1 cellular context compared by ENCODE assay signal in the genomic region with DNA sequence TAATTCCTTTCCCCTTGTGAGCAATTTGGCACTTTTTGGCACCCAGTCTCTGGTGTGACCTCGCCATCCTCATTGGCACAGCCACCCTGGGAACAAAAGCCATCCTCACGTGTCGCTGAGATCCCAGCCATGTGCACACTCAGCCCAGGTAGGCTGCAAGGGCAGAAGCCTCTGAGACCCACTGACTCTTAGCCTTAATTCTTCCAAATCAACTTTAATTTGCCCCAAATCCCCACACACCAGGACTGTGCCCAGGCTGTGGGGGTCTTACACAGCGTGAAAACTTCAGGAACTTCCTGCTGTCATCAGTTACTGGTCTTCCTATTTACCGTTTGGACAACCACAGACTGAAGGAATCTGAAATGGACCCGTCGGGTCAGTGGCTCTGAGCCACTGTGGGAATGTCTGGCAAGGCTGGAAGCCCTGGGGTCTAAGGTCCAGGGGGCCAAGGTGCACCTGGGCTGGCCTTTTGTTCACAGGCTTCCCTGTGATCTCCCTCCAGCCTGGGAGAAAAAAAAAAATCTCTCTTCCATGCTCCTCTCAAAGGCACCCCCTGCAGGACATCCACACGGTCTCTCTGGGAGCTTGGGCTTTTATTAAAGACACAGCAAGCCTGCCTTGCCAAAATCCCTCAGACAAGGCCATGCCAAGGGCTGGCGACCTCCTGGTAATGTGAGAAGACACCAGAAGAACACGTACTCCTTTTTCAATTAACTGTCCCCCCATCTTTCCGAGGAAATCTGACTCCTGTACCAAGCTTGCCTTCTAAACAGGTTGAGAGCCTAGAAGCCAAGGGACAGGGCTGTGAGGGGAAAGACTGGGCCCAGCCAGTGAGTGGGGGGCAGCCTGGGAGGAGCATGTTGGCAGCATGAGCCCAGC.
TF ChIP-seq lines count a peak whose summit lies in the region.

No MANE protein-coding gene starts in this region.

TF ChIP-seq in HepG2, 621 proteins besides CTCF, POLR2A, EP300 and RAD21 (continued from another document and continues in another):
- peak; percentile 78 for TF ChIP-seq PITX1 (CRISPR knock-in tag; IDR thresholded peaks at IDR 0.05)
- peak; percentile 73; the same call in 1 of the 2 replicates for TF ChIP-seq SOX13 (IDR thresholded peaks at IDR 0.05)
- TF ChIP-seq SOX13 (CRISPR knock-in tag; conservative IDR thresholded peaks at IDR 0.05 in 1 of 2, IDR thresholded peaks at IDR 0.05 in 1 of 2), result peak in 1 of 2 experiments; percentile 92; a peak in 2 of 4 replicates
- TF ChIP-seq, protein P1, sequence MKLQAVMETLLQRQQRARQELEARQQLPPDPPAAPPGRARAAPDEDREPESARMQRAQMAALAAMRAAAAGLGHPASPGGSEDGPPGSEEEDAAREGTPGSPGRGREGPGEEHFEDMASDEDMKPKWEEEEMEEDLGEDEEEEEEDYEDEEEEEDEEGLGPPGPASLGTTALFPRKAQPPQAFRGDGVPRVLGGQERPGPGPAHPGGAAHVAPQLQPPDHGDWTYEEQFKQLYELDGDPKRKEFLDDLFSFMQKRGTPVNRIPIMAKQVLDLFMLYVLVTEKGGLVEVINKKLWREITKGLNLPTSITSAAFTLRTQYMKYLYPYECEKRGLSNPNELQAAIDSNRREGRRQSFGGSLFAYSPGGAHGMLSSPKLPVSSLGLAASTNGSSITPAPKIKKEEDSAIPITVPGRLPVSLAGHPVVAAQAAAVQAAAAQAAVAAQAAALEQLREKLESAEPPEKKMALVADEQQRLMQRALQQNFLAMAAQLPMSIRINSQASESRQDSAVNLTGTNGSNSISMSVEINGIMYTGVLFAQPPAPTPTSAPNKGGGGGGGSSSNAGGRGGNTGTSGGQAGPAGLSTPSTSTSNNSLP (IDR thresholded peaks at IDR 0.05; ENCODE audit: low read depth, low read length), result peak; percentile 63; the same call in 1 of the 2 replicates
- peak; percentile 37; the same call in 1 of the 2 replicates for TF ChIP-seq MAZ (IDR thresholded peaks at IDR 0.05; ENCODE audit: borderline replicate concordance, low read depth, low read length)
- no peak for TF ChIP-seq MAZ (CRISPR knock-in tag; IDR thresholded peaks at IDR 0.05; ENCODE audit: low read depth)
- no peak for TF ChIP-seq ZFP82 (CRISPR knock-in tag; IDR thresholded peaks at IDR 0.05; ENCODE audit: borderline replicate concordance)
- no peak for TF ChIP-seq MZF1 (CRISPR knock-in tag; IDR thresholded peaks at IDR 0.05; ENCODE audit: borderline replicate concordance)
- TF ChIP-seq, protein P2, sequence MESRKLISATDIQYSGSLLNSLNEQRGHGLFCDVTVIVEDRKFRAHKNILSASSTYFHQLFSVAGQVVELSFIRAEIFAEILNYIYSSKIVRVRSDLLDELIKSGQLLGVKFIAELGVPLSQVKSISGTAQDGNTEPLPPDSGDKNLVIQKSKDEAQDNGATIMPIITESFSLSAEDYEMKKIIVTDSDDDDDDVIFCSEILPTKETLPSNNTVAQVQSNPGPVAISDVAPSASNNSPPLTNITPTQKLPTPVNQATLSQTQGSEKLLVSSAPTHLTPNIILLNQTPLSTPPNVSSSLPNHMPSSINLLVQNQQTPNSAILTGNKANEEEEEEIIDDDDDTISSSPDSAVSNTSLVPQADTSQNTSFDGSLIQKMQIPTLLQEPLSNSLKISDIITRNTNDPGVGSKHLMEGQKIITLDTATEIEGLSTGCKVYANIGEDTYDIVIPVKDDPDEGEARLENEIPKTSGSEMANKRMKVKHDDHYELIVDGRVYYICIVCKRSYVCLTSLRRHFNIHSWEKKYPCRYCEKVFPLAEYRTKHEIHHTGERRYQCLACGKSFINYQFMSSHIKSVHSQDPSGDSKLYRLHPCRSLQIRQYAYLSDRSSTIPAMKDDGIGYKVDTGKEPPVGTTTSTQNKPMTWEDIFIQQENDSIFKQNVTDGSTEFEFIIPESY (CRISPR knock-in tag; IDR thresholded peaks at IDR 0.05), result peak; percentile 28; the same call in 1 of the 2 replicates
- TF ChIP-seq ZNF441 (CRISPR knock-in tag; IDR thresholded peaks at IDR 0.05; ENCODE audit: borderline replicate concordance), result no peak
- no peak for TF ChIP-seq ZNF20 (CRISPR knock-in tag; IDR thresholded peaks at IDR 0.05)
- no peak for TF ChIP-seq ZNF766 (CRISPR knock-in tag; IDR thresholded peaks at IDR 0.05; ENCODE audit: borderline replicate concordance)
- TF ChIP-seq, protein P3, sequence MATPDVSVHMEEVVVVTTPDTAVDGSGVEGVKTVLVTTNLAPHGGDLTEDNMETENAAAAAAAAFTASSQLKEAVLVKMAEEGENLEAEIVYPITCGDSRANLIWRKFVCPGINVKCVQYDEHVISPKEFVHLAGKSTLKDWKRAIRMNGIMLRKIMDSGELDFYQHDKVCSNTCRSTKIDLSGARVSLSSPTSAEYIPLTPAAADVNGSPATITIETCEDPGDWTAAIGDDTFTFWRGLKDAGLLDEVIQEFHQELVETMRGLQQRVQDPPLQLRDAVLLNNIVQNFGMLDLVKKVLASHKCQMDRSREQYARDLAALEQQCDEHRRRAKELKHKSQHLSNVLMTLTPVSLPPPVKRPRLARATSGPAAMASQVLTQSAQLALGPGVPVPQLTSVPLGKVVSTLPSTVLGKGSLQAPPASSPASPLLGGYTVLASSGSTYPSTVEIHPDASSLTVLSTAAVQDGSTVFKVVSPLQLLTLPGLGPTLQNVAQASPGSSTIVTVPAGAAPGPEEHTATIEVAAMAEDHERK (CRISPR knock-in tag; IDR thresholded peaks at IDR 0.05; ENCODE audit: low read depth), result no peak
- TF ChIP-seq, protein P4, sequence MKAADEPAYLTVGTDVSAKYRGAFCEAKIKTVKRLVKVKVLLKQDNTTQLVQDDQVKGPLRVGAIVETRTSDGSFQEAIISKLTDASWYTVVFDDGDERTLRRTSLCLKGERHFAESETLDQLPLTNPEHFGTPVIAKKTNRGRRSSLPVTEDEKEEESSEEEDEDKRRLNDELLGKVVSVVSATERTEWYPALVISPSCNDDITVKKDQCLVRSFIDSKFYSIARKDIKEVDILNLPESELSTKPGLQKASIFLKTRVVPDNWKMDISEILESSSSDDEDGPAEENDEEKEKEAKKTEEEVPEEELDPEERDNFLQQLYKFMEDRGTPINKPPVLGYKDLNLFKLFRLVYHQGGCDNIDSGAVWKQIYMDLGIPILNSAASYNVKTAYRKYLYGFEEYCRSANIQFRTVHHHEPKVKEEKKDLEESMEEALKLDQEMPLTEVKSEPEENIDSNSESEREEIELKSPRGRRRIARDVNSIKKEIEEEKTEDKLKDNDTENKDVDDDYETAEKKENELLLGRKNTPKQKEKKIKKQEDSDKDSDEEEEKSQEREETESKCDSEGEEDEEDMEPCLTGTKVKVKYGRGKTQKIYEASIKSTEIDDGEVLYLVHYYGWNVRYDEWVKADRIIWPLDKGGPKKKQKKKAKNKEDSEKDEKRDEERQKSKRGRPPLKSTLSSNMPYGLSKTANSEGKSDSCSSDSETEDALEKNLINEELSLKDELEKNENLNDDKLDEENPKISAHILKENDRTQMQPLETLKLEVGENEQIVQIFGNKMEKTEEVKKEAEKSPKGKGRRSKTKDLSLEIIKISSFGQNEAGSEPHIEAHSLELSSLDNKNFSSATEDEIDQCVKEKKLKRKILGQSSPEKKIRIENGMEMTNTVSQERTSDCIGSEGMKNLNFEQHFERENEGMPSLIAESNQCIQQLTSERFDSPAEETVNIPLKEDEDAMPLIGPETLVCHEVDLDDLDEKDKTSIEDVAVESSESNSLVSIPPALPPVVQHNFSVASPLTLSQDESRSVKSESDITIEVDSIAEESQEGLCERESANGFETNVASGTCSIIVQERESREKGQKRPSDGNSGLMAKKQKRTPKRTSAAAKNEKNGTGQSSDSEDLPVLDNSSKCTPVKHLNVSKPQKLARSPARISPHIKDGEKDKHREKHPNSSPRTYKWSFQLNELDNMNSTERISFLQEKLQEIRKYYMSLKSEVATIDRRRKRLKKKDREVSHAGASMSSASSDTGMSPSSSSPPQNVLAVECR (CRISPR knock-in tag; IDR thresholded peaks at IDR 0.05; ENCODE audit: borderline replicate concordance), result peak; percentile 75; the same call in 1 of the 2 replicates
- TF ChIP-seq TAF15 (IDR thresholded peaks at IDR 0.05; ENCODE audit: low read depth, low read length, poor library complexity, severe bottlenecking), result no peak
- TF ChIP-seq ARID2 (CRISPR knock-in tag; IDR thresholded peaks at IDR 0.05; ENCODE audit: borderline replicate concordance), result peak; percentile 62; the same call in 1 of the 2 replicates
- no peak for TF ChIP-seq EHMT2 (IDR thresholded peaks at IDR 0.05; ENCODE audit: borderline replicate concordance, low read depth, low read length)
- no peak for TF ChIP-seq PCBP2 (optimal IDR thresholded peaks at IDR 0.05; ENCODE audit: low read depth, low read length, poor library complexity, severe bottlenecking)
- TF ChIP-seq BORCS8-MEF2B (CRISPR knock-in tag; IDR thresholded peaks at IDR 0.05), result peak; percentile 32; the same call in 1 of the 2 replicates
- TF ChIP-seq, protein P5, sequence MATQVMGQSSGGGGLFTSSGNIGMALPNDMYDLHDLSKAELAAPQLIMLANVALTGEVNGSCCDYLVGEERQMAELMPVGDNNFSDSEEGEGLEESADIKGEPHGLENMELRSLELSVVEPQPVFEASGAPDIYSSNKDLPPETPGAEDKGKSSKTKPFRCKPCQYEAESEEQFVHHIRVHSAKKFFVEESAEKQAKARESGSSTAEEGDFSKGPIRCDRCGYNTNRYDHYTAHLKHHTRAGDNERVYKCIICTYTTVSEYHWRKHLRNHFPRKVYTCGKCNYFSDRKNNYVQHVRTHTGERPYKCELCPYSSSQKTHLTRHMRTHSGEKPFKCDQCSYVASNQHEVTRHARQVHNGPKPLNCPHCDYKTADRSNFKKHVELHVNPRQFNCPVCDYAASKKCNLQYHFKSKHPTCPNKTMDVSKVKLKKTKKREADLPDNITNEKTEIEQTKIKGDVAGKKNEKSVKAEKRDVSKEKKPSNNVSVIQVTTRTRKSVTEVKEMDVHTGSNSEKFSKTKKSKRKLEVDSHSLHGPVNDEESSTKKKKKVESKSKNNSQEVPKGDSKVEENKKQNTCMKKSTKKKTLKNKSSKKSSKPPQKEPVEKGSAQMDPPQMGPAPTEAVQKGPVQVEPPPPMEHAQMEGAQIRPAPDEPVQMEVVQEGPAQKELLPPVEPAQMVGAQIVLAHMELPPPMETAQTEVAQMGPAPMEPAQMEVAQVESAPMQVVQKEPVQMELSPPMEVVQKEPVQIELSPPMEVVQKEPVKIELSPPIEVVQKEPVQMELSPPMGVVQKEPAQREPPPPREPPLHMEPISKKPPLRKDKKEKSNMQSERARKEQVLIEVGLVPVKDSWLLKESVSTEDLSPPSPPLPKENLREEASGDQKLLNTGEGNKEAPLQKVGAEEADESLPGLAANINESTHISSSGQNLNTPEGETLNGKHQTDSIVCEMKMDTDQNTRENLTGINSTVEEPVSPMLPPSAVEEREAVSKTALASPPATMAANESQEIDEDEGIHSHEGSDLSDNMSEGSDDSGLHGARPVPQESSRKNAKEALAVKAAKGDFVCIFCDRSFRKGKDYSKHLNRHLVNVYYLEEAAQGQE (IDR thresholded peaks at IDR 0.05; ENCODE audit: borderline replicate concordance in 1 of 2, low read depth in 1 of 2, low read length in 2 of 2), result peak in 1 of 2 experiments; percentile 59; a peak in 1 of 4 replicates
- TF ChIP-seq ZNF768 (CRISPR knock-in tag; IDR thresholded peaks at IDR 0.05), result peak; percentile 12; the same call in 1 of the 2 replicates
- TF ChIP-seq FLYWCH1 (CRISPR knock-in tag; IDR thresholded peaks at IDR 0.05), result no peak
- TF ChIP-seq ZKSCAN8 (CRISPR knock-in tag; IDR thresholded peaks at IDR 0.05; ENCODE audit: borderline replicate concordance), result peak; percentile 92; the same call in 1 of the 2 replicates
- no peak for TF ChIP-seq ZSCAN12 (CRISPR knock-in tag; IDR thresholded peaks at IDR 0.05)
- no peak for TF ChIP-seq CAMTA2 (CRISPR knock-in tag; IDR thresholded peaks at IDR 0.05; ENCODE audit: borderline replicate concordance)
- TF ChIP-seq TARDBP (CRISPR knock-in tag; IDR thresholded peaks at IDR 0.05), result peak; percentile 72; the same call in 1 of the 2 replicates
- TF ChIP-seq ZNF230 (CRISPR knock-in tag; IDR thresholded peaks at IDR 0.05), result 0 out of 2 replicates have a peak, but pooled peaks have one; percentile 76
- TF ChIP-seq, protein P6, sequence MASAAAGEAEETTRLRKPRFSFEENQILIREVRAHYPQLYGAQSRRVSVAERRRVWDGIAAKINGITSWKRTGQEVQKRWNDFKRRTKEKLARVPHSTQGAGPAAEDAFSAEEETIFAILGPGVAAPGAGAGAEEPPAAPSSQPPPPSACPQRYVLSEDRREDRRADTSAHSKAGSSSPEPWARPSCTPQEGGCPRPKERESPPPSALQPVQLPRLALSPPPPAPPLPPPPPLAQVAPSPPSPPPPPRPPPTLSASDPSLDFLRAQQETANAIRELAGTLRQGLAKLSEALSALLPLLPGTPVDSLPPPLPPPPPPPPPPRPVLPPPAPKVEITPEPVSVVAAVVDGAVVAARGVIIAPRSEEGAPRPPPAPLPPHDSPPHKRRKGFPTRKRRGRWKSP (CRISPR knock-in tag; IDR thresholded peaks at IDR 0.05), result peak; percentile 83; the same call in 1 of the 2 replicates
- TF ChIP-seq ZNF879 (CRISPR knock-in tag; IDR thresholded peaks at IDR 0.05), result no peak
- no peak for TF ChIP-seq TGIF2 (CRISPR knock-in tag; IDR thresholded peaks at IDR 0.05)
- peak; percentile 39; the same call in 1 of the 2 replicates for TF ChIP-seq SIX4 (CRISPR knock-in tag; IDR thresholded peaks at IDR 0.05)
- no peak for TF ChIP-seq RBM22 (optimal IDR thresholded peaks at IDR 0.05; ENCODE audit: low read length)
- peak; percentile 86 for TF ChIP-seq MED1 (CRISPR knock-in tag; IDR thresholded peaks at IDR 0.05)
- TF ChIP-seq ZNF260 (CRISPR knock-in tag; IDR thresholded peaks at IDR 0.05; ENCODE audit: borderline replicate concordance, low read depth), result no peak
- TF ChIP-seq NBN (conservative IDR thresholded peaks at IDR 0.05), result no peak
- TF ChIP-seq TSC22D2 (CRISPR knock-in tag; IDR thresholded peaks at IDR 0.05; ENCODE audit: borderline replicate concordance), result 0 out of 2 replicates have a peak, but pooled peaks have one; percentile 44
- TF ChIP-seq MBNL3 (CRISPR knock-in tag; conservative IDR thresholded peaks at IDR 0.05), result no peak
- no peak for TF ChIP-seq ZNF282 (IDR thresholded peaks at IDR 0.05; ENCODE audit: partially characterized antibody)
- TF ChIP-seq, protein P7, sequence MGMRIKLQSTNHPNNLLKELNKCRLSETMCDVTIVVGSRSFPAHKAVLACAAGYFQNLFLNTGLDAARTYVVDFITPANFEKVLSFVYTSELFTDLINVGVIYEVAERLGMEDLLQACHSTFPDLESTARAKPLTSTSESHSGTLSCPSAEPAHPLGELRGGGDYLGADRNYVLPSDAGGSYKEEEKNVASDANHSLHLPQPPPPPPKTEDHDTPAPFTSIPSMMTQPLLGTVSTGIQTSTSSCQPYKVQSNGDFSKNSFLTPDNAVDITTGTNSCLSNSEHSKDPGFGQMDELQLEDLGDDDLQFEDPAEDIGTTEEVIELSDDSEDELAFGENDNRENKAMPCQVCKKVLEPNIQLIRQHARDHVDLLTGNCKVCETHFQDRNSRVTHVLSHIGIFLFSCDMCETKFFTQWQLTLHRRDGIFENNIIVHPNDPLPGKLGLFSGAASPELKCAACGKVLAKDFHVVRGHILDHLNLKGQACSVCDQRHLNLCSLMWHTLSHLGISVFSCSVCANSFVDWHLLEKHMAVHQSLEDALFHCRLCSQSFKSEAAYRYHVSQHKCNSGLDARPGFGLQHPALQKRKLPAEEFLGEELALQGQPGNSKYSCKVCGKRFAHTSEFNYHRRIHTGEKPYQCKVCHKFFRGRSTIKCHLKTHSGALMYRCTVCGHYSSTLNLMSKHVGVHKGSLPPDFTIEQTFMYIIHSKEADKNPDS (CRISPR knock-in tag; IDR thresholded peaks at IDR 0.05), result no peak
- TF ChIP-seq HOXA7 (CRISPR knock-in tag; IDR thresholded peaks at IDR 0.05), result no peak
